21 cellular contexts compared by ENCODE assay signal in the genomic region with DNA sequence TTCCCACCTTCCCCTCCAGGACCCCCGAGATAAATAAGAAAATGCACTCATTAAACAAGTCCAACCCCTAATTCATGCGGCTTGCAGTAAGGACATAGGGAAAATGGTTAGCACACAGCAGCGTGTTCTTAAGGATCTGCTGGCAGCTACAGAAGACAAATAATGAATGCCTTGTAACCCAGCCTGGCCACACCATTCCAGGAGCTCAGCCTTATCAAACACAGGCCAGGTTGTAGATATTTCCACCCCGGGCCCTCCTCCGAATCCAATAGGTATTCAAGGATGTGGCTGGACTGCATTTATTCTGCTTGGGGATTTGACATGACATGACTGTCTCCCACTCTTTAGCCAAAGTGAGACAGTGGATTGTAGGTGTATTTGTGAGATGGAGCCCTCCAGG.
DNase-seq lines count a peak whose midpoint lies in the region; ATAC-seq and TF ChIP-seq lines count a peak whose summit lies in the region.
"Had no signal": no experiment of that assay in that cellular context is flagged by ENCODE, and none has a peak within 500 bp of the region (broad histone marks: within the 10 kb centered on the region; RNA-seq: fewer than 3 reads in every experiment).

No MANE protein-coding gene starts in this region.

- TF ChIP-seq CTCF in CD8-positive, alpha-beta T cell (IDR thresholded peaks at IDR 0.05) = no peak
- TF ChIP-seq CTCF in nephron (IDR thresholded peaks at IDR 0.05; ENCODE audit: unreplicated experiment in 3 of 3) (no peak), vagina (IDR thresholded peaks at IDR 0.05) (no peak), smooth muscle cell (IDR thresholded peaks at IDR 0.05; ENCODE audit: borderline replicate concordance, insufficient read depth, poor library complexity, severe bottlenecking) (no peak)

- no peak overlapping the region for H2AFZ ChIP-seq in smooth muscle cell (ENCODE audit: low read depth)
- H2AFZ ChIP-seq: GM23248 had no signal

- no peaks in the 10 kb centered on the region for H3K9me3 ChIP-seq in CD8-positive, alpha-beta T cell (ENCODE audit: low read length)
- H3K9me3 ChIP-seq in T-helper 17 cell (ENCODE audit: control insufficient read depth, low read length, poor library complexity, severe bottlenecking) (no peaks in the 10 kb centered on the region), vagina (no peaks in the 10 kb centered on the region), smooth muscle cell (replicated peaks; ENCODE audit: low read depth) (no peaks in the 10 kb centered on the region)
- H3K9me3 ChIP-seq: BLaER1 treated with 17β-estradiol and CSF1 and Interleukin-3, amounts not matched to agents 10 nM and 100 nM; SJCRH30 had no signal

- H3K4me2 ChIP-seq in smooth muscle cell = no peak overlapping the region
- H3K4me2 ChIP-seq: KMS-11 had no signal

- H3F3A ChIP-seq in smooth muscle cell (ENCODE audit: low read depth) = no peaks in the 10 kb centered on the region

- H3K4me1 Mint-ChIP-seq in CD8-positive, alpha-beta T cell (ENCODE audit: low read depth) = peaks cover 39% of the 10 kb centered on the region
- H3K4me1 Mint-ChIP-seq in T-helper 17 cell (peaks cover 33% of the 10 kb centered on the region), nephron (peaks cover 55% of the 10 kb centered on the region)
- H3K4me1 Mint-ChIP-seq in T-helper 2 cell treated with Interferon-gamma antibody and Interleukin-4, amounts not matched to agents 5 μg/mL and 100 μg/mL, for 36 hours (ENCODE audit: low read depth) = peaks cover 23% of the 10 kb centered on the region

- no peak overlapping the region for H3K9ac ChIP-seq in smooth muscle cell (ENCODE audit: low read depth)
- H3K9ac ChIP-seq: BLaER1 treated with 17β-estradiol and CSF1 and Interleukin-3, amounts not matched to agents 10 nM and 100 nM; GM23248; KMS-11 had no signal

- 94% methylated on average over 5 of the region's 5 CpGs for WGBS in smooth muscle cell (ENCODE audit: low lambda C conversion rate)

- no peaks in the 10 kb centered on the region for H3K36me3 ChIP-seq in CD8-positive, alpha-beta T cell (ENCODE audit: insufficient read depth, low read length)
- H3K36me3 ChIP-seq in vagina (no peaks in the 10 kb centered on the region), smooth muscle cell (ENCODE audit: low read depth) (no peaks in the 10 kb centered on the region)
- H3K36me3 ChIP-seq: SJCRH30 had no signal

- H3K4me1 ChIP-seq in CD8-positive, alpha-beta T cell (ENCODE audit: insufficient read depth, low read length) = peaks cover 10% of the 10 kb centered on the region
- peaks cover 38% of the 10 kb centered on the region for H3K4me1 ChIP-seq in vagina
- H3K4me1 ChIP-seq in smooth muscle cell (ENCODE audit: low read depth) = peaks cover 14% of the 10 kb centered on the region
- H3K4me1 ChIP-seq: SJCRH30 had no signal

- H3K27ac Mint-ChIP-seq in CD8-positive, alpha-beta T cell = peak overlapping the region; percentile 52
- H3K27ac Mint-ChIP-seq in T-helper 17 cell (peak overlapping the region; percentile 47), nephron (peak overlapping the region in 2 of 3 experiments; percentile 8 to 37)
- no peak overlapping the region for H3K27ac Mint-ChIP-seq in T-helper 2 cell treated with Interferon-gamma antibody and Interleukin-4, amounts not matched to agents 5 μg/mL and 100 μg/mL, for 36 hours

- H3K4me3 ChIP-seq in CD8-positive, alpha-beta T cell (ENCODE audit: low read depth, low read length) = no peak overlapping the region
- H3K4me3 ChIP-seq in vagina (no peak overlapping the region), smooth muscle cell (no peak overlapping the region)
- H3K4me3 ChIP-seq: BLaER1 treated with 17β-estradiol and CSF1 and Interleukin-3, amounts not matched to agents 10 nM and 100 nM; GM23248; SJCRH30 had no signal

- no peaks in the 10 kb centered on the region for H3K36me3 Mint-ChIP-seq in CD8-positive, alpha-beta T cell
- H3K36me3 Mint-ChIP-seq in T-helper 17 cell (ENCODE audit: low read depth) (no peaks in the 10 kb centered on the region), nephron (ENCODE audit: low read depth) (no peaks in the 10 kb centered on the region)
- peaks cover 11% of the 10 kb centered on the region for H3K36me3 Mint-ChIP-seq in T-helper 2 cell treated with Interferon-gamma antibody and Interleukin-4, amounts not matched to agents 5 μg/mL and 100 μg/mL, for 36 hours (ENCODE audit: low read depth)

- H3K27ac ChIP-seq in CD8-positive, alpha-beta T cell (ENCODE audit: low read depth, low read length) = no peak overlapping the region
- H3K27ac ChIP-seq in vagina (peak overlapping the region; percentile 62), smooth muscle cell (ENCODE audit: low read depth) (no peak overlapping the region)
- H3K27ac ChIP-seq: BLaER1 treated with 17β-estradiol and CSF1 and Interleukin-3, amounts not matched to agents 10 nM and 100 nM; GM23248; KMS-11; SJCRH30 had no signal

- TF ChIP-seq POLR2A in vagina (IDR thresholded peaks at IDR 0.05) = no peak

- H3K9me3 Mint-ChIP-seq in CD8-positive, alpha-beta T cell = no peaks in the 10 kb centered on the region
- no peaks in the 10 kb centered on the region for H3K9me3 Mint-ChIP-seq in nephron
- no peaks in the 10 kb centered on the region for H3K9me3 Mint-ChIP-seq in T-helper 2 cell treated with Interferon-gamma antibody and Interleukin-4, amounts not matched to agents 5 μg/mL and 100 μg/mL, for 36 hours
- H3K9me3 Mint-ChIP-seq: H9 had no signal

- H3K27me3 ChIP-seq in CD8-positive, alpha-beta T cell (ENCODE audit: insufficient read depth, low read length) = no peaks in the 10 kb centered on the region
- H3K27me3 ChIP-seq in vagina (no peaks in the 10 kb centered on the region), smooth muscle cell (ENCODE audit: low read depth) (no peaks in the 10 kb centered on the region)
- H3K27me3 ChIP-seq: BLaER1 treated with 17β-estradiol and CSF1 and Interleukin-3, amounts not matched to agents 10 nM and 100 nM; SJCRH30 had no signal

- H3K79me2 ChIP-seq in smooth muscle cell (ENCODE audit: low read depth) = no peaks in the 10 kb centered on the region

- POLR2A ChIA-PET in CD8-positive, alpha-beta T cell (lab: Charles Lee) = no interaction called here

- no peaks in the 10 kb centered on the region for H3K27me3 Mint-ChIP-seq in CD8-positive, alpha-beta T cell (ENCODE audit: low read depth)
- H3K27me3 Mint-ChIP-seq in T-helper 17 cell = no peaks in the 10 kb centered on the region
- peaks cover 7% of the 10 kb centered on the region for H3K27me3 Mint-ChIP-seq in nephron (ENCODE audit: low read depth)
- H3K27me3 Mint-ChIP-seq in T-helper 2 cell treated with Interferon-gamma antibody and Interleukin-4, amounts not matched to agents 5 μg/mL and 100 μg/mL, for 36 hours (ENCODE audit: low read depth) = no peaks in the 10 kb centered on the region

- H3K4me3 Mint-ChIP-seq in CD8-positive, alpha-beta T cell = no peak overlapping the region
- H3K4me3 Mint-ChIP-seq in T-helper 17 cell (no peak overlapping the region), nephron (no peak overlapping the region)
- H3K4me3 Mint-ChIP-seq in T-helper 2 cell treated with Interferon-gamma antibody and Interleukin-4, amounts not matched to agents 5 μg/mL and 100 μg/mL, for 36 hours = no peak overlapping the region
- H3K4me3 Mint-ChIP-seq: H9 had no signal

- H4K20me1 ChIP-seq in smooth muscle cell (ENCODE audit: low read depth) = peaks cover 28% of the 10 kb centered on the region

- no peak for DNase-seq in CD8-positive, alpha-beta T cell
- DNase-seq in T-helper 17 cell (no peak), vagina (ENCODE audit: extremely low spot score in 2 of 2) (no peak), NCI-H345 treated with DMSO at 0.1 percent for 48 hours (lab: John Stamatoyannopoulos, UW; ENCODE audit: unreplicated experiment) (no peak), smooth muscle cell (lab: John Stamatoyannopoulos, UW; ENCODE audit: unreplicated experiment) (no peak)
- DNase-seq in T-helper 2 cell treated with Interferon-gamma antibody and Interleukin-4, amounts not matched to agents 5 μg/mL and 100 μg/mL, for 36 hours (ENCODE audit: low spot score) = no peak
- DNase-seq: GM23248, H9, MV-4-11, NCI-H1105 treated with DMSO at 0.1 percent for 48 hours, NCI-H1694, NCI-H2081, NCI-H2171, NCI-H345, NCI-H524 treated with DMSO at 0.1 percent for 48 hours, NCI-H82, SJCRH30 had no signal

- CTCF ChIA-PET in CD8-positive, alpha-beta T cell (lab: Charles Lee) = interaction anchor here (1.3 kb wide), 1 partner anchor 331 kb away, joined by 4 read pairs; no protein-coding TSS in a partner anchor

- intact Hi-C loops in CD8-positive, alpha-beta T cell (cut with DNase I, micrococcal nuclease) = no loop called here
- intact Hi-C loops in vagina (cut with DNase I) = no loop called here

- no peak for ATAC-seq in CD8-positive, alpha-beta T cell
- no peak for ATAC-seq in T-helper 17 cell
- ATAC-seq: Panc1 had no signal
